In the genomic region with DNA sequence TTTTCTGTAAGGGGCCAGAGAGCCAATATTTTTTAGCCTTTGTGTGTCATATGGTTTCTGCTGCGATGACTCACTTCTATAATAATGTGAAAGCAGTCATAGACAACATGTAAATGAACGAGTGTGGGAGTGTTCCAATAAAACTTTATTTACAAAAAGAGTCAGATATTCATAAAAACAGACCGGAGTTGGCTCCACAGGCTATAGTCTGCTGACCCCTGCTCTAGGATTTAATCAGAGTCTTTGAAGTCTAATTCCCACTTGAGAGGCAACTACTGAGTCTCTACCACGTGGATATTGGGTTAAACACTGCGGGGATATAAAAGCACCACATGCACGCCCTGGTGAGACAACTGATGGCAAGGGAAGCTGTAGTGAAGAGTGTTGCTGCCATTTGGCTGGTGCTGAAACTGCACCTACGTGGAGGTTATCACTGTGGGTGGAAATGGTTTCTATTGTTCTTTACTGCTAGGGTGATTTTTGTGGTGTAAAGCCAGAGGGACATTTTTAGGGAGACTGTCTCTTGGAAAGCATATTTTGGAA, we compare ENCODE assay signal across 10 cellular contexts. TPM values are rescaled to one million over a fixed set of nuclear protein-coding genes. Genes with fewer than 3 reads are reported as not detected.
DNase-seq lines count a peak whose midpoint lies in the region; ATAC-seq and TF ChIP-seq lines count a peak whose summit lies in the region.
"Had no signal": no experiment of that assay in that cellular context is flagged by ENCODE, and none has a peak within 500 bp of the region (broad histone marks: within the 10 kb centered on the region; RNA-seq: fewer than 3 reads in every experiment).

No MANE protein-coding gene starts in this region.

- no peaks in the 10 kb centered on the region for H3K9me3 ChIP-seq in HCT116 (ENCODE audit: control insufficient read depth in 1 of 2, insufficient read depth in 1 of 2, low read depth in 1 of 2, low read length in 2 of 2)

- no peaks in the 10 kb centered on the region for H3K9me2 ChIP-seq in HCT116 (ENCODE audit: insufficient read depth)

- no peak for DNase-seq in HCT116 (ENCODE audit: low read depth, low spot score)
- DNase-seq in activated CD4-positive, alpha-beta memory T cell treated with anti-CD3 and anti-CD28 coated beads for 36 hours = peak; percentile 54
- DNase-seq in memory B cell (ENCODE audit: low spot score in 2 of 2) = no peak
- DNase-seq in substantia nigra (lab: John Stamatoyannopoulos, UW) = no peak
- no peak for DNase-seq in DMS79 treated with DMSO at 0.1 percent for 48 hours (lab: John Stamatoyannopoulos, UW)
- DNase-seq: activated gamma-delta T cell treated with Interleukin-2 at 50 U/mL for 16 hours had no signal

- no peak overlapping the region for H3K9ac ChIP-seq in HCT116 (ENCODE audit: low read length)

- peaks cover 71% of the 10 kb centered on the region for H3K4me1 Mint-ChIP-seq in activated CD4-positive, alpha-beta memory T cell treated with anti-CD3 and anti-CD28 coated beads for 36 hours (ENCODE audit: low read depth)
- peaks cover 29% of the 10 kb centered on the region for H3K4me1 Mint-ChIP-seq in memory B cell

- no TSS peak for BruUV-seq in HCT116 (replicated peaks; lab: Mats Ljungman, UMichigan)

- H3K4me3 ChIP-seq in HCT116 (replicated peaks in 1 of 2; ENCODE audit: low read depth in 1 of 2, low read length in 2 of 2) = no peak overlapping the region

- POLR2A ChIA-PET in HCT116 (lab: Charles Lee) = no interaction called here
- POLR2A ChIA-PET in activated CD4-positive, alpha-beta memory T cell treated with anti-CD3 and anti-CD28 coated beads for 36 hours (lab: Charles Lee) = interaction anchor here (0.7 to 3.9 kb wide), 8 partner anchors 12 to 126 kb away, joined by 3 to 31 read pairs (median 3); a partner anchor contains a TSS

- no peaks in the 10 kb centered on the region for H3K36me3 ChIP-seq in HCT116 (ENCODE audit: control insufficient read depth in 1 of 2, insufficient read depth in 2 of 2, low read length in 2 of 2)

- H3K27ac Mint-ChIP-seq in activated CD4-positive, alpha-beta memory T cell treated with anti-CD3 and anti-CD28 coated beads for 36 hours = peak overlapping the region; percentile 85
- peak overlapping the region; percentile 96 for H3K27ac Mint-ChIP-seq in memory B cell

- 0 out of 2 replicates have a peak overlapping the region, but pooled peaks have one; percentile 10 for H3K4me2 ChIP-seq in HCT116 (ENCODE audit: low read length)

- H3K4me3 Mint-ChIP-seq in activated CD4-positive, alpha-beta memory T cell treated with anti-CD3 and anti-CD28 coated beads for 36 hours = peak overlapping the region; percentile 50
- H3K4me3 Mint-ChIP-seq in memory B cell = peak overlapping the region; percentile 74

- no peak for TF ChIP-seq RAD21 in HCT116 (IDR thresholded peaks at IDR 0.05; ENCODE audit: low read depth)

- H3K79me2 ChIP-seq in HCT116 (ENCODE audit: insufficient read depth, low read length) = no peaks in the 10 kb centered on the region

- no peak overlapping the region for H3K27ac ChIP-seq in HCT116 (ENCODE audit: low read depth, low read length)
- H3K27ac ChIP-seq in substantia nigra (ENCODE audit: low read depth, low read length, poor library complexity, severe bottlenecking) = no peak overlapping the region

- TF ChIP-seq POLR2A in HCT116 (IDR thresholded peaks at IDR 0.05; ENCODE audit: borderline replicate concordance, extremely low read depth, insufficient read depth, insufficient read length) = no peak

- H3K9me3 Mint-ChIP-seq in activated CD4-positive, alpha-beta memory T cell treated with anti-CD3 and anti-CD28 coated beads for 36 hours = no peaks in the 10 kb centered on the region
- no peaks in the 10 kb centered on the region for H3K9me3 Mint-ChIP-seq in memory B cell

- H3K4me1 ChIP-seq in HCT116 (ENCODE audit: control insufficient read depth in 1 of 2, insufficient read depth in 2 of 2, low read length in 2 of 2) = peaks cover 0 to 12% of the 10 kb centered on the region in 2 experiments; a peak in 2 of 4 replicates

- RAD21 ChIA-PET in HCT116 (lab: Charles Lee; ENCODE audit: low non-redundant PET in 1 of 2, low total read pairs in 2 of 2, uncharacterized antibody in 2 of 2, unreplicated experiment in 2 of 2) = no interaction called here

- peak overlapping the region; percentile 94 for H2AFZ ChIP-seq in HCT116 (ENCODE audit: low read depth, low read length, poor library complexity, severe bottlenecking)

- 0 out of 3 replicates have a peak, but pooled peaks have one; percentile 20 for TF ChIP-seq CTCF in GM12872 (IDR thresholded peaks at IDR 0.05; ENCODE audit: insufficient read depth, low read depth, low read length)
- TF ChIP-seq CTCF in HCT116 (IDR thresholded peaks at IDR 0.05 in 2 of 3, conservative IDR thresholded peaks at IDR 0.05 in 1 of 3; ENCODE audit: borderline replicate concordance in 1 of 3, insufficient read depth in 1 of 3, low read depth in 2 of 3, low read length in 2 of 3) = no peak

- no peak for ATAC-seq in HCT116
- peak; percentile 18 for ATAC-seq in memory B cell (ENCODE audit: low read depth)
- no peak for ATAC-seq in HG03045 (IDR thresholded peaks at IDR 0.05; ENCODE audit: unreplicated experiment)
- no peak for ATAC-seq in HG03469 (IDR thresholded peaks at IDR 0.05; ENCODE audit: unreplicated experiment)

- intact Hi-C loops in HCT116 (cut with micrococcal nuclease) = no loop called here
- intact Hi-C loops in activated CD4-positive, alpha-beta memory T cell treated with anti-CD3 and anti-CD28 coated beads for 36 hours (cut with micrococcal nuclease) = loop anchor here (1.0 to 5.0 kb wide), 4 partner anchors 7 to 280 kb away; a partner anchor contains a TSS

- no peaks in the 10 kb centered on the region for H3K27me3 Mint-ChIP-seq in activated CD4-positive, alpha-beta memory T cell treated with anti-CD3 and anti-CD28 coated beads for 36 hours
- H3K27me3 Mint-ChIP-seq in memory B cell = no peaks in the 10 kb centered on the region

- no peaks in the 10 kb centered on the region for H4K20me1 ChIP-seq in HCT116 (ENCODE audit: insufficient read depth)

- H3K27me3 ChIP-seq in HCT116 (ENCODE audit: insufficient read depth, low read length) = no peaks in the 10 kb centered on the region

- CTCF ChIA-PET in HCT116 (lab: Charles Lee) = no interaction called here
- CTCF ChIA-PET in activated CD4-positive, alpha-beta memory T cell treated with anti-CD3 and anti-CD28 coated beads for 36 hours (lab: Charles Lee) = interaction anchor here (0.8 to 4.6 kb wide), 8 partner anchors 25 to 283 kb away, joined by 3 to 69 read pairs (median 4); a partner anchor contains a TSS

- H3K36me3 Mint-ChIP-seq in activated CD4-positive, alpha-beta memory T cell treated with anti-CD3 and anti-CD28 coated beads for 36 hours = peaks cover 2% of the 10 kb centered on the region
- H3K36me3 Mint-ChIP-seq in memory B cell = no peaks in the 10 kb centered on the region

TF ChIP-seq in HCT116, 20 proteins besides CTCF, POLR2A, EP300 and RAD21:
- TF ChIP-seq SIN3A (IDR thresholded peaks at IDR 0.05; ENCODE audit: low read depth) = no peak
- TF ChIP-seq, protein P1, sequence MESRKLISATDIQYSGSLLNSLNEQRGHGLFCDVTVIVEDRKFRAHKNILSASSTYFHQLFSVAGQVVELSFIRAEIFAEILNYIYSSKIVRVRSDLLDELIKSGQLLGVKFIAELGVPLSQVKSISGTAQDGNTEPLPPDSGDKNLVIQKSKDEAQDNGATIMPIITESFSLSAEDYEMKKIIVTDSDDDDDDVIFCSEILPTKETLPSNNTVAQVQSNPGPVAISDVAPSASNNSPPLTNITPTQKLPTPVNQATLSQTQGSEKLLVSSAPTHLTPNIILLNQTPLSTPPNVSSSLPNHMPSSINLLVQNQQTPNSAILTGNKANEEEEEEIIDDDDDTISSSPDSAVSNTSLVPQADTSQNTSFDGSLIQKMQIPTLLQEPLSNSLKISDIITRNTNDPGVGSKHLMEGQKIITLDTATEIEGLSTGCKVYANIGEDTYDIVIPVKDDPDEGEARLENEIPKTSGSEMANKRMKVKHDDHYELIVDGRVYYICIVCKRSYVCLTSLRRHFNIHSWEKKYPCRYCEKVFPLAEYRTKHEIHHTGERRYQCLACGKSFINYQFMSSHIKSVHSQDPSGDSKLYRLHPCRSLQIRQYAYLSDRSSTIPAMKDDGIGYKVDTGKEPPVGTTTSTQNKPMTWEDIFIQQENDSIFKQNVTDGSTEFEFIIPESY (IDR thresholded peaks at IDR 0.05; ENCODE audit: extremely low read depth, insufficient replicate concordance, low read length) = no peak
- TF ChIP-seq, protein P2, sequence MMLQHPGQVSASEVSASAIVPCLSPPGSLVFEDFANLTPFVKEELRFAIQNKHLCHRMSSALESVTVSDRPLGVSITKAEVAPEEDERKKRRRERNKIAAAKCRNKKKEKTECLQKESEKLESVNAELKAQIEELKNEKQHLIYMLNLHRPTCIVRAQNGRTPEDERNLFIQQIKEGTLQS (IDR thresholded peaks at IDR 0.05) = no peak
TF ChIP-seq in HCT116: peak in this region for 0.

RNA-seq across cellular contexts. Expression of a gene that starts 3.6 kb away (rescaled TPM):
- total RNA-seq in HCT116 (2021; ENCODE audit: unreplicated experiment) = not detected
- 0.16 TPM in 1 of 2 replicates, not detected in the other for polyA plus RNA-seq in HCT116 (2012)
- 1 to 10 TPM; 5.1 to 7.5 TPM for total RNA-seq in activated CD4-positive, alpha-beta memory T cell treated with anti-CD3 and anti-CD28 coated beads for 36 hours
- polyA plus RNA-seq: neural cell had no signal
